ENCODE assay signal across 16 cellular contexts in genomic region chr14:48417715-48418500, GRCh38.
"Had no signal": no experiment of that assay in that cellular context is flagged by ENCODE, and none has a peak within 500 bp of the region (broad histone marks: within the 10 kb centered on the region; RNA-seq: fewer than 3 reads in every experiment).

No MANE protein-coding gene starts in this region.

- H3K9me3 ChIP-seq: vagina had no signal

- H3K4me1 ChIP-seq: foreskin keratinocyte, stomach, vagina had no signal

- H3K4me3 ChIP-seq: hepatocyte, mucosa of descending colon, stomach, vagina had no signal

- H3K27ac ChIP-seq: foreskin keratinocyte, hepatocyte, stomach, vagina had no signal

- H3K4me2 ChIP-seq: hepatocyte had no signal

- H3K4me1 Mint-ChIP-seq: naive thymus-derived CD8-positive, alpha-beta T cell had no signal

- ATAC-seq: foreskin keratinocyte; mucosa of descending colon; naive thymus-derived CD8-positive, alpha-beta T cell had no signal

- H3K27ac Mint-ChIP-seq: naive thymus-derived CD8-positive, alpha-beta T cell; type B pancreatic cell had no signal

- H3K36me3 ChIP-seq: stomach, vagina had no signal

- DNase-seq: cortex of kidney; effector memory CD4-positive, alpha-beta T cell; foreskin keratinocyte; head of caudate nucleus; kidney glomerular epithelial cell; mammary epithelial cell; mucosa of descending colon; naive thymus-derived CD8-positive, alpha-beta T cell; small intestine; stimulated activated CD4-positive, alpha-beta T cell treated with anti-CD3 and anti-CD28 coated beads, Interleukin-12 subunit alpha, Interleukin-12 subunit beta, amount 100 ng/mL, for 4 hours; stimulated activated naive CD4-positive, alpha-beta T cell; stomach; substantia nigra had no signal

- H3K27me3 ChIP-seq: foreskin keratinocyte, hepatocyte, stomach, vagina had no signal

- H3K36me3 Mint-ChIP-seq: naive thymus-derived CD8-positive, alpha-beta T cell; type B pancreatic cell had no signal

- H3K4me3 Mint-ChIP-seq: naive thymus-derived CD8-positive, alpha-beta T cell; type B pancreatic cell had no signal

- H2AFZ ChIP-seq: hepatocyte had no signal

- H3K27me3 Mint-ChIP-seq: naive thymus-derived CD8-positive, alpha-beta T cell; type B pancreatic cell had no signal
